Comparison of ENCODE assay signal across 1 cellular context in genomic region chr1:44602675-44603610, GRCh38.
TF ChIP-seq lines count a peak whose summit lies in the region.

No MANE protein-coding gene starts in this region.

TF ChIP-seq in HepG2, 621 proteins besides CTCF, POLR2A, EP300 and RAD21 (continued from another document):
- TF ChIP-seq DMTF1 (CRISPR knock-in tag; IDR thresholded peaks at IDR 0.05) (no peak), PHF21A (CRISPR knock-in tag; IDR thresholded peaks at IDR 0.05) (no peak), PLRG1 (conservative IDR thresholded peaks at IDR 0.05) (no peak), TBL1XR1 (IDR thresholded peaks at IDR 0.05; ENCODE audit: borderline replicate concordance, low read length, partially characterized antibody) (no peak), GATA4 (IDR thresholded peaks at IDR 0.05; ENCODE audit: borderline replicate concordance, low read depth) (no peak), TBX2 (CRISPR knock-in tag; IDR thresholded peaks at IDR 0.05; ENCODE audit: borderline replicate concordance) (no peak), HMGXB4 (CRISPR knock-in tag; IDR thresholded peaks at IDR 0.05; ENCODE audit: borderline replicate concordance in 1 of 2, low read depth in 1 of 2) (no peak)
- TF ChIP-seq, protein P1, sequence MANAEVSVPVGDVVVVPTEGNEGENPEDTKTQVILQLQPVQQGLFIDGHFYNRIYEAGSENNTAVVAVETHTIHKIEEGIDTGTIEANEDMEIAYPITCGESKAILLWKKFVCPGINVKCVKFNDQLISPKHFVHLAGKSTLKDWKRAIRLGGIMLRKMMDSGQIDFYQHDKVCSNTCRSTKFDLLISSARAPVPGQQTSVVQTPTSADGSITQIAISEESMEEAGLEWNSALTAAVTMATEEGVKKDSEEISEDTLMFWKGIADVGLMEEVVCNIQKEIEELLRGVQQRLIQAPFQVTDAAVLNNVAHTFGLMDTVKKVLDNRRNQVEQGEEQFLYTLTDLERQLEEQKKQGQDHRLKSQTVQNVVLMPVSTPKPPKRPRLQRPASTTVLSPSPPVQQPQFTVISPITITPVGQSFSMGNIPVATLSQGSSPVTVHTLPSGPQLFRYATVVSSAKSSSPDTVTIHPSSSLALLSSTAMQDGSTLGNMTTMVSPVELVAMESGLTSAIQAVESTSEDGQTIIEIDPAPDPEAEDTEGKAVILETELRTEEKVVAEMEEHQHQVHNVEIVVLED (CRISPR knock-in tag; IDR thresholded peaks at IDR 0.05; ENCODE audit: borderline replicate concordance) = no peak
TF ChIP-seq in HepG2: peak in this region for 0.
